Comparison of ENCODE assay signal across 36 cellular contexts in genomic region chr6:54932622-54933021, GRCh38.
"Had no signal": no experiment of that assay in that cellular context is flagged by ENCODE, and none has a peak within 500 bp of the region (broad histone marks: within the 10 kb centered on the region; RNA-seq: fewer than 3 reads in every experiment).

No MANE protein-coding gene starts in this region.

- H3K27me3 ChIP-seq: MG63 had no signal

- H3K9me3 ChIP-seq: MG63 had no signal

- H3K36me3 ChIP-seq: MG63 had no signal

- DNase-seq: Karpas-422, Kasumi-1, MG63, MM.1S, MV-4-11, NCI-H1048, NCI-H1092, NCI-H1092 treated with DMSO at 0.1 percent for 48 hours, NCI-H1105, NCI-H1105 treated with DMSO at 0.1 percent for 48 hours, NCI-H1417, NCI-H1417 treated with DMSO at 0.1 percent for 48 hours, NCI-H1436, NCI-H1436 treated with DMSO at 0.1 percent for 48 hours, NCI-H146, NCI-H1694, NCI-H1694 treated with DMSO at 0.1 percent for 48 hours, NCI-H187, NCI-H187 treated with DMSO at 0.1 percent for 48 hours, NCI-H1930, NCI-H2029, NCI-H2029 treated with DMSO at 0.1 percent for 48 hours, NCI-H2081, NCI-H2081 treated with DMSO at 0.1 percent for 48 hours, NCI-H2107, NCI-H2171, NCI-H2171 treated with DMSO at 0.1 percent for 48 hours, NCI-H2227 treated with DMSO at 0.1 percent for 48 hours, NCI-H226, NCI-H345, NCI-H446, NCI-H446 treated with DMSO at 0.1 percent for 48 hours, NCI-H510A, NCI-H510A treated with DMSO at 0.1 percent for 48 hours, NCI-H524, NCI-H524 treated with DMSO at 0.1 percent for 48 hours had no signal

- H3K4me3 ChIP-seq: MG63 had no signal
